In the genomic region with DNA sequence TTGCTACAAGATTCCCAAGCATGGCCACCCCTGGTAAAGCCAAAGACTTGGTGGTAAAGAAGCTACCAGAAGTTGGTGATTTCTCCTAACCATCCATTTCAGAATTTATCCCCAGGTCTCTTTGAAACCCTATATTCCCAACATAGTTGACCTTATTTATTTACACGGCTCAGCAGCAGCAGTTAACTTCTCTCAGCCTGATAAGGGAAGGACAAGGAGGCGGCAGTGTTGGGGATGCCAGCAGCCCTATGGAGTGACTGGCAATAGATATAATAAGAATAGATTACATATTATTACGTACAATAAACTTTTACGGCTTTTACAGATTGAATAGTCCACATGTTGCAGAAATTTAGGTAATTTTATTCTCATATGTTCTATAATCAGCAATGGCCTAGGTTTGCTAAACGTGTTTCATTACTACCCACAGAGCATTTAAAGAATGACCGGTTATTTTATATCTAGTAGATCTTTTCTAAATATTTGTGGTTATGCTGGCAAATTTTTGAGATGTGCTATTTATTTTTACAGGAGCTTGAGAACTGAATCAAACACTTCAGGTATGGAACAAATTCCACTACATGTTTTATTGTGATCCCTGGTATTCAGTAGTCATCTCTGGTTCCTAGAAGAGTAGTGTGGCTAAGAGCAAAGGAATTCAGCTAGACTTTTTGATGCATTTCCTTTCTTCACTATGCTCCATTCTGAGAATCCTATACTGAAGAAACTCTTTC, we compare ENCODE assay signal across 1 cellular context.
TF ChIP-seq lines count a peak whose summit lies in the region.

No MANE protein-coding gene starts in this region.

TF ChIP-seq in SK-N-SH, 30 proteins besides CTCF, POLR2A, EP300 and RAD21 (continued from another document):
- TF ChIP-seq REST (IDR thresholded peaks at IDR 0.05; ENCODE audit: low read depth, low read length) = no peak
- TF ChIP-seq CHD2 (IDR thresholded peaks at IDR 0.05; ENCODE audit: low read length, partially characterized antibody) = no peak
- TF ChIP-seq FOXJ3 (CRISPR knock-in tag; IDR thresholded peaks at IDR 0.05) = no peak
- no peak for TF ChIP-seq GABPA (IDR thresholded peaks at IDR 0.05; ENCODE audit: low read depth)
- TF ChIP-seq GATA2 (CRISPR knock-in tag; IDR thresholded peaks at IDR 0.05) = no peak
- TF ChIP-seq MAX (IDR thresholded peaks at IDR 0.05; ENCODE audit: low read depth) = peak; percentile 32; the same call in 1 of the 2 replicates
- peak; percentile 28; the same call in 1 of the 2 replicates for TF ChIP-seq NFIC (IDR thresholded peaks at IDR 0.05; ENCODE audit: borderline replicate concordance)
- TF ChIP-seq EZH2phosphoT487 (IDR thresholded peaks at IDR 0.05; ENCODE audit: borderline replicate concordance, low read depth) = no peak
- TF ChIP-seq PBX3 (IDR thresholded peaks at IDR 0.05) = peak; percentile 57
- TF ChIP-seq FOSL2 (IDR thresholded peaks at IDR 0.05; ENCODE audit: borderline replicate concordance, low read depth) = peak; percentile 76
- TF ChIP-seq TCF12 (IDR thresholded peaks at IDR 0.05) = peak; percentile 75
- no peak for TF ChIP-seq NRF1 (IDR thresholded peaks at IDR 0.05; ENCODE audit: low read depth, low read length)
- TF ChIP-seq RXRA (IDR thresholded peaks at IDR 0.05; ENCODE audit: borderline replicate concordance, low read depth) = peak; percentile 25; the same call in 1 of the 2 replicates
- TF ChIP-seq, protein P1, sequence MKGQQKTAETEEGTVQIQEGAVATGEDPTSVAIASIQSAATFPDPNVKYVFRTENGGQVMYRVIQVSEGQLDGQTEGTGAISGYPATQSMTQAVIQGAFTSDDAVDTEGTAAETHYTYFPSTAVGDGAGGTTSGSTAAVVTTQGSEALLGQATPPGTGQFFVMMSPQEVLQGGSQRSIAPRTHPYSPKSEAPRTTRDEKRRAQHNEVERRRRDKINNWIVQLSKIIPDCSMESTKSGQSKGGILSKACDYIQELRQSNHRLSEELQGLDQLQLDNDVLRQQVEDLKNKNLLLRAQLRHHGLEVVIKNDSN (IDR thresholded peaks at IDR 0.05; ENCODE audit: borderline replicate concordance, low read depth) = no peak
- peak; percentile 40; the same call in 1 of the 2 replicates for TF ChIP-seq MEF2A (IDR thresholded peaks at IDR 0.05; ENCODE audit: borderline replicate concordance, low read depth)
- TF ChIP-seq JUND (IDR thresholded peaks at IDR 0.05) = peak; percentile 83
- no peak for TF ChIP-seq IRF3 (IDR thresholded peaks at IDR 0.05; ENCODE audit: low read depth, low read length)
- peak; percentile 21; the same call in 1 of the 2 replicates for TF ChIP-seq POLR2AphosphoS5 (IDR thresholded peaks at IDR 0.05; ENCODE audit: low read depth, low read length)
- no peak for TF ChIP-seq SMC3 (IDR thresholded peaks at IDR 0.05; ENCODE audit: low read depth, low read length)
- TF ChIP-seq YY1 (IDR thresholded peaks at IDR 0.05; ENCODE audit: low read depth) = no peak
- TF ChIP-seq RFX5 (IDR thresholded peaks at IDR 0.05; ENCODE audit: low read length) = no peak
- no peak for TF ChIP-seq RCOR1 (IDR thresholded peaks at IDR 0.05; ENCODE audit: low read length)
- TF ChIP-seq SIN3A (IDR thresholded peaks at IDR 0.05; ENCODE audit: borderline replicate concordance, low read depth, low read length) = no peak
- TF ChIP-seq TAF1 (IDR thresholded peaks at IDR 0.05; ENCODE audit: borderline replicate concordance, low read depth, low read length) = no peak
- no peak for TF ChIP-seq FOXM1 (IDR thresholded peaks at IDR 0.05; ENCODE audit: low read depth)
